ENCODE assay signal across 1 cellular context in the genomic region with DNA sequence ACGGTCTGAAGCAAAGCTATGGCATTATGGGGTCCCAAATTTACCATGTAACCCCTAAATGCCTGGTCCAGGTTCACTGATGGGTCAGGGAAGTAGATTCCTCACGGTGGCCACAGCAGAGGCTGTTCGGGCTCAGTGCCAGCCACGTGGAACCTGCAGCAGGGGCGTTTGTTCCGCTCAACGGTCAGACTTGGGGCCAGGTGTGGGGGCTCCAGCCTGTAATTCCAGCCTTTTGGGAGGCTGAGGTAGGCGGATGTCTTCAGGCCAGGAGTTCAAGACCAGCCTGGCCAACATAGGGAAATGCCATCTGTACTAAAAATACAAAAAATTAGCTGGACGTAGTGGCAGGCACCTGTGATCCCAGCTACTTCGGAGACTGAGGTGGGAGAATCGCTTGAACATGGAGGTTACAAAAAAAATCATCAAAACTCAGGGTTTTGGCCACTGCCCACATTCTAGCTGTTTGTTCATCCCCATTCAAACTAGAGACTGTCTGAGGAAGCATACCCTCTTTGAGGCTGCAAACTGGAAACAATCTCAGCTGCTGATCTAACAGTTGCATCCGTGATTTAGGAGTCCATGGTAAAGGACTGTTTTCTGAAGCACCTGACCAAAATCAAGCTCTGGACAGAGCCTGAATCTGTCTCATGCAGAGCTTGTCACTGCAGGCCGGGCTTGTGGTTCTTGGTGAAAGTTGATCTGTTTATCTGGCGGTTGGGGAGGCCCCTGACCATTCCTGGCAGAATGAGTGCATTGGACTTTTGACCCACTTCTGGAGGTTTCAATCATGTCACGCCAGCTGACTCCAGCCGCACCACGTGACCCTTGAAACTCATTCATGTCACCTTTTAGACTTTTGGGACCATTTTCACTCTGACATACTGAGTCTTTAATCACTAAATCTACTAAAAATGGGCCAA.
TF ChIP-seq lines count a peak whose summit lies in the region.

No MANE protein-coding gene starts in this region.

TF ChIP-seq in K562, 482 proteins besides CTCF, POLR2A, EP300 and RAD21:
- peak; percentile 50; the same call in 1 of the 2 replicates for TF ChIP-seq RAD51 (IDR thresholded peaks at IDR 0.05; ENCODE audit: borderline replicate concordance, low read depth)
- no peak for TF ChIP-seq SP1 (CRISPR knock-in tag; IDR thresholded peaks at IDR 0.05)
- TF ChIP-seq, protein P1, sequence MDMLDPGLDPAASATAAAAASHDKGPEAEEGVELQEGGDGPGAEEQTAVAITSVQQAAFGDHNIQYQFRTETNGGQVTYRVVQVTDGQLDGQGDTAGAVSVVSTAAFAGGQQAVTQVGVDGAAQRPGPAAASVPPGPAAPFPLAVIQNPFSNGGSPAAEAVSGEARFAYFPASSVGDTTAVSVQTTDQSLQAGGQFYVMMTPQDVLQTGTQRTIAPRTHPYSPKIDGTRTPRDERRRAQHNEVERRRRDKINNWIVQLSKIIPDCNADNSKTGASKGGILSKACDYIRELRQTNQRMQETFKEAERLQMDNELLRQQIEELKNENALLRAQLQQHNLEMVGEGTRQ (CRISPR knock-in tag; IDR thresholded peaks at IDR 0.05): peak; percentile 57
- TF ChIP-seq, protein P2, sequence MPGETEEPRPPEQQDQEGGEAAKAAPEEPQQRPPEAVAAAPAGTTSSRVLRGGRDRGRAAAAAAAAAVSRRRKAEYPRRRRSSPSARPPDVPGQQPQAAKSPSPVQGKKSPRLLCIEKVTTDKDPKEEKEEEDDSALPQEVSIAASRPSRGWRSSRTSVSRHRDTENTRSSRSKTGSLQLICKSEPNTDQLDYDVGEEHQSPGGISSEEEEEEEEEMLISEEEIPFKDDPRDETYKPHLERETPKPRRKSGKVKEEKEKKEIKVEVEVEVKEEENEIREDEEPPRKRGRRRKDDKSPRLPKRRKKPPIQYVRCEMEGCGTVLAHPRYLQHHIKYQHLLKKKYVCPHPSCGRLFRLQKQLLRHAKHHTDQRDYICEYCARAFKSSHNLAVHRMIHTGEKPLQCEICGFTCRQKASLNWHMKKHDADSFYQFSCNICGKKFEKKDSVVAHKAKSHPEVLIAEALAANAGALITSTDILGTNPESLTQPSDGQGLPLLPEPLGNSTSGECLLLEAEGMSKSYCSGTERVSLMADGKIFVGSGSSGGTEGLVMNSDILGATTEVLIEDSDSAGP (CRISPR knock-in tag; IDR thresholded peaks at IDR 0.05): no peak
- TF ChIP-seq TEAD4 (IDR thresholded peaks at IDR 0.05; ENCODE audit: low read length): peak; percentile 11; the same call in 1 of the 2 replicates
- TF ChIP-seq TEAD4 (CRISPR knock-in tag; IDR thresholded peaks at IDR 0.05; ENCODE audit: borderline replicate concordance): no peak
- peak; percentile 29 for TF ChIP-seq MEIS2 (IDR thresholded peaks at IDR 0.05; ENCODE audit: partially characterized antibody)
- TF ChIP-seq, protein P3, sequence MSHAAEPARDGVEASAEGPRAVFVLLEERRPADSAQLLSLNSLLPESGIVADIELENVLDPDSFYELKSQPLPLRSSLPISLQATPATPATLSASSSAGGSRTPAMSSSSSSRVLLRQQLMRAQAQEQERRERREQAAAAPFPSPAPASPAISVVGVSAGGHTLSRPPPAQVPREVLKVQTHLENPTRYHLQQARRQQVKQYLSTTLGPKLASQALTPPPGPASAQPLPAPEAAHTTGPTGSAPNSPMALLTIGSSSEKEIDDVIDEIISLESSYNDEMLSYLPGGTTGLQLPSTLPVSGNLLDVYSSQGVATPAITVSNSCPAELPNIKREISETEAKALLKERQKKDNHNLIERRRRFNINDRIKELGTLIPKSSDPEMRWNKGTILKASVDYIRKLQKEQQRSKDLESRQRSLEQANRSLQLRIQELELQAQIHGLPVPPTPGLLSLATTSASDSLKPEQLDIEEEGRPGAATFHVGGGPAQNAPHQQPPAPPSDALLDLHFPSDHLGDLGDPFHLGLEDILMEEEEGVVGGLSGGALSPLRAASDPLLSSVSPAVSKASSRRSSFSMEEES (CRISPR knock-in tag; IDR thresholded peaks at IDR 0.05): peak; percentile 61
TF ChIP-seq in K562: peak in this region for 5.
